ENCODE assay signal across 12 cellular contexts in genomic region chr15:48796930-48797329, GRCh38. TPM values are rescaled to one million over a fixed set of nuclear protein-coding genes. Genes with fewer than 3 reads are reported as not detected.
DNase-seq lines count a peak whose midpoint lies in the region; ATAC-seq and TF ChIP-seq lines count a peak whose summit lies in the region.
"Had no signal": no experiment of that assay in that cellular context is flagged by ENCODE, and none has a peak within 500 bp of the region (broad histone marks: within the 10 kb centered on the region; RNA-seq: fewer than 3 reads in every experiment).

No MANE protein-coding gene starts in this region.

- peak overlapping the region; percentile 62 for H3K27ac ChIP-seq in mesenchymal stem cell (ENCODE audit: low read length, poor library complexity, severe bottlenecking)
- H3K27ac ChIP-seq: ascending aorta, transverse colon had no signal

- H3K27me3 ChIP-seq in GM06990 (replicated peaks; ENCODE audit: control insufficient read depth, insufficient read depth, low read length) (no peaks in the 10 kb centered on the region), adipocyte (replicated peaks; ENCODE audit: control insufficient read depth, insufficient read depth, low read length) (no peaks in the 10 kb centered on the region), mesenchymal stem cell (ENCODE audit: control insufficient read depth in 1 of 2, insufficient read depth in 1 of 2, low read length in 2 of 2) (no peaks in the 10 kb centered on the region)
- H3K27me3 ChIP-seq: ascending aorta, transverse colon had no signal

- H3K14ac ChIP-seq in mesenchymal stem cell (ENCODE audit: low read length in 2 of 2) = no peak overlapping the region

- H3K18ac ChIP-seq in mesenchymal stem cell (ENCODE audit: low read depth in 1 of 2, low read length in 2 of 2) = no peak overlapping the region

- H3K4me3 ChIP-seq in GM06990 (replicated peaks; ENCODE audit: low read depth, low read length) (no peak overlapping the region), adipocyte (ENCODE audit: low read length) (peak overlapping the region; percentile 65), mesenchymal stem cell (ENCODE audit: insufficient read depth in 1 of 2, low read depth in 1 of 2, low read length in 2 of 2) (peak overlapping the region in 1 of 2 experiments; percentile 64)
- H3K4me3 ChIP-seq: ascending aorta, transverse colon had no signal

- no peak overlapping the region for H3K23ac ChIP-seq in mesenchymal stem cell (ENCODE audit: low read length in 2 of 2)

- H2BK5ac ChIP-seq in mesenchymal stem cell (ENCODE audit: low read depth, low read length, poor library complexity, severe bottlenecking) = no peak overlapping the region

- TF ChIP-seq CTCF in GM06990 (IDR thresholded peaks at IDR 0.05; ENCODE audit: insufficient read depth, low read length, poor library complexity, severe bottlenecking) = no peak

- H4K8ac ChIP-seq in mesenchymal stem cell (ENCODE audit: low read length) = no peak overlapping the region

- peaks cover 4% of the 10 kb centered on the region for H3K79me1 ChIP-seq in mesenchymal stem cell (replicated peaks; ENCODE audit: low read length, poor library complexity, severe bottlenecking)

- no peak overlapping the region for H2BK120ac ChIP-seq in mesenchymal stem cell (ENCODE audit: low read depth, low read length)

- 30% methylated on average over 3 of the region's 3 CpGs for WGBS in mesenchymal stem cell

- H3K9me3 ChIP-seq in adipocyte (ENCODE audit: control insufficient read depth, low read length) = no peaks in the 10 kb centered on the region
- no peaks in the 10 kb centered on the region for H3K9me3 ChIP-seq in mesenchymal stem cell (ENCODE audit: control insufficient read depth, low read length)
- H3K9me3 ChIP-seq: ascending aorta, transverse colon had no signal

- no peaks in the 10 kb centered on the region; the same call in 1 of the 2 replicates for H3K36me3 ChIP-seq in GM06990 (ENCODE audit: control insufficient read depth, insufficient read depth, low read length)
- no peaks in the 10 kb centered on the region for H3K36me3 ChIP-seq in adipocyte (ENCODE audit: control insufficient read depth, insufficient read depth, low read length, severe bottlenecking)
- H3K36me3 ChIP-seq in mesenchymal stem cell (ENCODE audit: control insufficient read depth in 1 of 2, insufficient read depth in 2 of 2, low read depth in 1 of 2, low read length in 2 of 2) = peaks cover 4 to 6% of the 10 kb centered on the region in 2 experiments
- H3K36me3 ChIP-seq: ascending aorta, transverse colon had no signal

- ATAC-seq in GM21528 (IDR thresholded peaks at IDR 0.05; ENCODE audit: low FRiP score, unreplicated experiment) (no peak), HG03521 (IDR thresholded peaks at IDR 0.05; ENCODE audit: unreplicated experiment) (no peak)

- no peak overlapping the region for H2AFZ ChIP-seq in mesenchymal stem cell (ENCODE audit: low read depth, low read length)

- H2BK12ac ChIP-seq in mesenchymal stem cell (ENCODE audit: low read length in 2 of 2) = no peak overlapping the region

- H3K4me1 ChIP-seq in adipocyte (ENCODE audit: control insufficient read depth, insufficient read depth, low read length) (peaks cover 19% of the 10 kb centered on the region), mesenchymal stem cell (ENCODE audit: control insufficient read depth, insufficient read depth, low read depth, low read length) (peaks cover 2% of the 10 kb centered on the region)
- H3K4me1 ChIP-seq: ascending aorta had no signal

- H3K9ac ChIP-seq in adipocyte (ENCODE audit: low read length) (peak overlapping the region; percentile 48), mesenchymal stem cell (ENCODE audit: low read length) (peak overlapping the region; percentile 77)

- H4K91ac ChIP-seq in mesenchymal stem cell (ENCODE audit: low read length) = no peak overlapping the region

- peak; percentile 14 for DNase-seq in GM06990 (ENCODE audit: extremely low read depth, insufficient read length)
- DNase-seq in HCEC 1CT = peak; percentile 85
- DNase-seq in adipocyte (ENCODE audit: low read depth) = peak; percentile 27
- peak; percentile 85 for DNase-seq in mesenchymal stem cell
- no peak for DNase-seq in Ammon's horn (ENCODE audit: low spot score)
- DNase-seq in NCI-H1436 treated with DMSO at 0.1 percent for 48 hours (lab: John Stamatoyannopoulos, UW) = no peak
- DNase-seq: NCI-H2029 treated with DMSO at 0.1 percent for 48 hours, T1000, transverse colon had no signal

- H2BK15ac ChIP-seq in mesenchymal stem cell (ENCODE audit: low read depth, poor library complexity, severe bottlenecking) = no peak overlapping the region

- no peak overlapping the region for H2AK5ac ChIP-seq in mesenchymal stem cell (ENCODE audit: low read length, severe bottlenecking)

- H3K4me2 ChIP-seq in mesenchymal stem cell (ENCODE audit: low read length, poor library complexity, severe bottlenecking) = no peak overlapping the region

- H3K4ac ChIP-seq in mesenchymal stem cell (ENCODE audit: low read depth in 1 of 2, low read length in 2 of 2) = no peak overlapping the region

RNA-seq across cellular contexts. Expression of gene CEP152, which starts 13.9 kb away (rescaled TPM):
- 2.8 TPM for polyA plus RNA-seq in mesenchymal stem cell (2013, experiment 1 of 2)
- 2.5 TPM for polyA plus RNA-seq in mesenchymal stem cell (2013, experiment 2 of 2)

Comparison
In these comparisons a context has a peak if more than half of its experiments do, and no peak if none do; other contexts are left out.
1. DNase-seq: peak in GM06990 (single experiment), HCEC 1CT (single experiment), adipocyte (single experiment) and mesenchymal stem cell (single experiment); none in Ammon's horn (single experiment) and NCI-H1436 treated with DMSO at 0.1 percent for 48 hours (single experiment).